Comparison of ENCODE assay signal across 8 cellular contexts in genomic region chr3:107753494-107753893, GRCh38.
A peak's percentile ranks its signal among the peaks of the same experiment; 100 is the strongest.
DNase-seq lines count a peak whose midpoint lies in the region; ATAC-seq, FAIRE-seq and TF ChIP-seq lines count a peak whose summit lies in the region.

No MANE protein-coding gene starts in this region.

- H3K9me3 ChIP-seq in testis = no peaks in the 10 kb centered on the region

- DNase-seq in NCI-H2081 (lab: John Stamatoyannopoulos, UW) (peak; percentile 58 to 67), NCI-H2081 treated with DMSO at 0.1 percent for 48 hours (lab: John Stamatoyannopoulos, UW) (no peak), NCI-H774 (lab: John Stamatoyannopoulos, UW) (peak; percentile 21), astrocyte of the hippocampus (ENCODE audit: low read depth, low spot score) (peak; percentile 55), testis (peak; percentile 69), OCI-M2 (lab: John Stamatoyannopoulos, UW; ENCODE audit: unreplicated experiment) (no peak)

- no peak for TF ChIP-seq POLR2A in testis (IDR thresholded peaks at IDR 0.05)

- peak; percentile 47 for ATAC-seq in HG02623 (IDR thresholded peaks at IDR 0.05; ENCODE audit: unreplicated experiment)

- no peak overlapping the region for H3K4me3 ChIP-seq in testis

- H3K27me3 ChIP-seq in testis = no peaks in the 10 kb centered on the region

- H3K4me1 ChIP-seq in testis = no peaks in the 10 kb centered on the region

- intact Hi-C loops in testis (cut with DNase I; ENCODE audit: low total_unique reads) = no loop called here

- H3K27ac ChIP-seq in testis = no peak overlapping the region

- peak; percentile 23 to 42 (median 40) for TF ChIP-seq CTCF in testis (IDR thresholded peaks at IDR 0.05)

- H3K36me3 ChIP-seq in testis (ENCODE audit: low read depth, missing control alignments) = no peaks in the 10 kb centered on the region

- FAIRE-seq in islet of Langerhans (lab: Jason Lieb, UNC) = peak; percentile 80

- WGBS in testis, 2 donors = 24 to 44% methylated on average over 2 of the region's 2 CpGs

Comparison
In these comparisons a context has a peak if more than half of its experiments do, and no peak if none do; other contexts are left out.
1. DNase-seq: peak in NCI-H2081 (2 of 2), NCI-H774 (single experiment), astrocyte of the hippocampus (single experiment) and testis (single experiment); none in NCI-H2081 treated with DMSO at 0.1 percent for 48 hours (single experiment) and OCI-M2 (single experiment).